In genomic region chr12:45192041-45192695, GRCh38 we compare ENCODE assay signal across 1 cellular context.
A peak's percentile ranks its signal among the peaks of the same experiment; 100 is the strongest.
TF ChIP-seq lines count a peak whose summit lies in the region.

No MANE protein-coding gene starts in this region.

TF ChIP-seq in HepG2, 621 proteins besides CTCF, POLR2A, EP300 and RAD21 (continued from another document):
- 0 out of 4 replicates have a peak, but pooled peaks of 1 of the 2 experiments have one; percentile 15 for TF ChIP-seq KLF16 (CRISPR knock-in tag; IDR thresholded peaks at IDR 0.05)
- TF ChIP-seq SOX13 (IDR thresholded peaks at IDR 0.05), result peak; percentile 90
- TF ChIP-seq SOX13 (CRISPR knock-in tag; conservative IDR thresholded peaks at IDR 0.05 in 1 of 2, IDR thresholded peaks at IDR 0.05 in 1 of 2), result peak in 1 of 2 experiments; percentile 100; a peak in 2 of 4 replicates
- TF ChIP-seq ZNF547 (CRISPR knock-in tag; IDR thresholded peaks at IDR 0.05), result no peak
- TF ChIP-seq SETDB1 (CRISPR knock-in tag; IDR thresholded peaks at IDR 0.05; ENCODE audit: borderline replicate concordance), result no peak
- no peak for TF ChIP-seq ZNF749 (CRISPR knock-in tag; IDR thresholded peaks at IDR 0.05; ENCODE audit: borderline replicate concordance)
